13 cellular contexts compared by ENCODE assay signal in the genomic region with DNA sequence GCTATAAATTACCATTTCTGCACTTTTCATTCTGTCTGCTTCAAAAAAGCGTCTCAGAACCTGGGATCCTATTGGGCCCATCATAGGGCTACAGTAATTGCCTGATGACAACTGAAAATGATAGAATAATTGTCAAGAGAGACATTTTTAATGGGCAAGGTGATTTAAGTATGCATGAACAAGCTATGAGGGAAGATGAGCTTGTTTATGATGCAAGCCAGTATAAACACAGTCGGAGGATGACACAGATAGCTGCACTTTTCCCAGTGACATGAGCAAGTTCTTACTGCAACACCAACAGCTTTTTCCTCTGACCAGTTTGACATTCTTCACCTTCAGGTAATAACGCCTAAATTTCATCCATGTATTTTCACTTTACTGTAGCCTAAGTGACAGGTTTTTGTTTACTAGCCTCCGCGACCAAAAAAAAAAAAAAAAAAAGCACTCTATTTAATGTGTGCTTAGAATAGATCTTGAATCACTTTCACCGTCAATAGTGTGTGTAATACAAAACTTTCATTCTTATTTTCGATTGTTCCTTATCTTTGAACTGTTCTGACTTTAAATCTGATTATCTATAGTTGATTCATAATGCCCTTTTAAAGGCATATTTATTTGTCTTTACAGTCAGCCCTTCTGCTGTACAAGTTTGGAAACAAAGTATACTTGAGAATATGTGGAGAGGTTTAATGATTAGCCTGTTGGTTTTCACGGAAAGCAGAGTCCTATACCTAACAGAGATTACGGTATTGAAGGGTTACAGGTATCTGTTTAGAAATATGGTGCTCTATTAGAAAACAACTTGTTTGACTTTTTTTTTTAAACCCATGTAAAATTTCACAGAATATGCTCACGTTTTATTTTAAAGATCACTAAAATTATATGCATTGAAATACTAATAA. TPM values are rescaled to one million over a fixed set of nuclear protein-coding genes. Genes with fewer than 3 reads are reported as not detected.
DNase-seq lines count a peak whose midpoint lies in the region; ATAC-seq, FAIRE-seq and TF ChIP-seq lines count a peak whose summit lies in the region.
"Had no signal": no experiment of that assay in that cellular context is flagged by ENCODE, and none has a peak within 500 bp of the region (broad histone marks: within the 10 kb centered on the region; RNA-seq: fewer than 3 reads in every experiment).

No MANE protein-coding gene starts in this region.

- DNase-seq in heart left ventricle (no peak), Right ventricle myocardium superior (no peak), bronchial epithelial cell (ENCODE audit: low read depth) (peak; percentile 60), vagina (ENCODE audit: extremely low spot score in 2 of 2) (no peak), KG1 (lab: John Stamatoyannopoulos, UW) (no peak)
- no peak for DNase-seq in activated T-cell treated with anti-CD3 and anti-CD28 coated beads, Interleukin-2, amount 50 U/mL, for 4 hours
- DNase-seq: activated T-cell treated with anti-CD3 and anti-CD28 coated beads, Interleukin-2, amount 50 U/mL, for 24 hours; SHP77 treated with DMSO at 0.1 percent for 48 hours; stimulated activated CD4-positive, alpha-beta T cell treated with anti-CD3 and anti-CD28 coated beads, Interleukin-4, amount 100 ng/mL, for 24 hours had no signal

- H3K27ac ChIP-seq in heart left ventricle (peak overlapping the region in 1 of 12 donors; percentile 69), muscle layer of colon (ENCODE audit: low read depth, low read length) (peak overlapping the region; percentile 70), vagina (peak overlapping the region; percentile 57)

- H3K4me3 Mint-ChIP-seq in activated T-cell treated with anti-CD3 and anti-CD28 coated beads, Interleukin-2, amount 50 U/mL, for 4 hours = no peak overlapping the region
- H3K4me3 Mint-ChIP-seq: activated T-cell treated with anti-CD3 and anti-CD28 coated beads, Interleukin-2, amount 50 U/mL, for 24 hours had no signal

- H3K27me3 ChIP-seq in heart left ventricle (peaks cover 0 to 8% (median 0%) of the 10 kb centered on the region in 9 donors), bronchial epithelial cell (ENCODE audit: control insufficient read depth, insufficient read depth, low read length) (no peaks in the 10 kb centered on the region), muscle layer of colon (ENCODE audit: control insufficient read depth in 1 of 2, insufficient read depth in 2 of 2, low read length in 2 of 2) (no peaks in the 10 kb centered on the region), vagina (no peaks in the 10 kb centered on the region)

- H3K9me3 Mint-ChIP-seq in activated T-cell treated with anti-CD3 and anti-CD28 coated beads, Interleukin-2, amount 50 U/mL, for 4 hours = no peaks in the 10 kb centered on the region
- H3K9me3 Mint-ChIP-seq: activated T-cell treated with anti-CD3 and anti-CD28 coated beads, Interleukin-2, amount 50 U/mL, for 24 hours had no signal

- H3K4me1 Mint-ChIP-seq in activated T-cell treated with anti-CD3 and anti-CD28 coated beads, Interleukin-2, amount 50 U/mL, for 4 hours (ENCODE audit: low read depth) = no peaks in the 10 kb centered on the region

- WGBS in heart left ventricle, 4 donors = 67 to 73% (median 69%) methylated on average over 10 of the region's 10 CpGs

- TF ChIP-seq CTCF in heart left ventricle (IDR thresholded peaks at IDR 0.05) = no peak
- TF ChIP-seq CTCF in bronchial epithelial cell (IDR thresholded peaks at IDR 0.05; ENCODE audit: insufficient read depth, low read length, severe bottlenecking) = no peak
- no peak for TF ChIP-seq CTCF in vagina (IDR thresholded peaks at IDR 0.05)

- H3K9me3 ChIP-seq in heart left ventricle (no peaks in the 10 kb centered on the region), muscle layer of colon (ENCODE audit: low read length) (no peaks in the 10 kb centered on the region), vagina (no peaks in the 10 kb centered on the region)

- no peaks in the 10 kb centered on the region for H3K36me3 Mint-ChIP-seq in activated T-cell treated with anti-CD3 and anti-CD28 coated beads, Interleukin-2, amount 50 U/mL, for 4 hours (ENCODE audit: insufficient read depth)

- H3K4me3 ChIP-seq in heart left ventricle (peak overlapping the region in 7 of 12 donors; percentile 9 to 56 (median 40)), bronchial epithelial cell (ENCODE audit: low read depth, low read length) (no peak overlapping the region), muscle layer of colon (ENCODE audit: low read depth in 1 of 2, low read length in 2 of 2) (peak overlapping the region; percentile 28 to 66), vagina (peak overlapping the region in 1 of 2 donors; percentile 42)

- intact Hi-C loops in heart left ventricle (cut with DNase I) = loop anchor here in 2 of 10 donors (10.0 kb wide), 1 partner anchor 332 kb away; no protein-coding TSS in a partner anchor
- intact Hi-C loops in Right ventricle myocardium superior (cut with DNase I) = loop anchor here (10.0 kb wide), 1 partner anchor 332 kb away; no protein-coding TSS in a partner anchor
- intact Hi-C loops in vagina (cut with DNase I) = no loop called here

- H3K4me1 ChIP-seq in heart left ventricle (peaks cover 0 to 10% (median 0%) of the 10 kb centered on the region in 12 donors), muscle layer of colon (ENCODE audit: insufficient read depth, low read length) (peaks cover 5% of the 10 kb centered on the region), vagina (peaks cover 6% of the 10 kb centered on the region)

- no peak for TF ChIP-seq POLR2A in heart left ventricle (IDR thresholded peaks at IDR 0.05)
- TF ChIP-seq POLR2A in vagina (IDR thresholded peaks at IDR 0.05) = no peak

- H3K9ac ChIP-seq in muscle layer of colon (ENCODE audit: low read length) = peak overlapping the region; percentile 85

- no peaks in the 10 kb centered on the region for H3K36me3 ChIP-seq in heart left ventricle
- no peaks in the 10 kb centered on the region for H3K36me3 ChIP-seq in bronchial epithelial cell (ENCODE audit: control insufficient read depth, insufficient read depth, low read length)
- H3K36me3 ChIP-seq in muscle layer of colon (ENCODE audit: insufficient read depth, low read length) = no peaks in the 10 kb centered on the region
- no peaks in the 10 kb centered on the region for H3K36me3 ChIP-seq in vagina

- no peak for FAIRE-seq in bronchial epithelial cell (lab: Jason Lieb, UNC)
- FAIRE-seq: HTR-8/SVneo had no signal

- H3K27me3 Mint-ChIP-seq in activated T-cell treated with anti-CD3 and anti-CD28 coated beads, Interleukin-2, amount 50 U/mL, for 4 hours (ENCODE audit: low read depth) = no peaks in the 10 kb centered on the region
- H3K27me3 Mint-ChIP-seq: activated T-cell treated with anti-CD3 and anti-CD28 coated beads, Interleukin-2, amount 50 U/mL, for 24 hours had no signal

- ATAC-seq in heart left ventricle (no peak), Right ventricle myocardium superior (ENCODE audit: poor library complexity) (no peak), GM18511 (IDR thresholded peaks at IDR 0.05; ENCODE audit: unreplicated experiment) (no peak)
- ATAC-seq in activated T-cell treated with anti-CD3 and anti-CD28 coated beads, Interleukin-2, amount 50 U/mL, for 4 hours = no peak
- ATAC-seq: activated CD4-positive, CD25-positive, alpha-beta regulatory T cell treated with anti-CD3 and anti-CD28 coated beads, Interleukin-2, amount 50 U/mL, for 24 hours had no signal

RNA-seq across cellular contexts. Expression of gene FOXP2, which starts 1.7 kb away (rescaled TPM):
- total RNA-seq in heart left ventricle (1 to 10 TPM in 8 of 9 donors, under 1 TPM in 1; 0.84 to 3.7 (median 2.1) TPM), Right ventricle myocardium superior (2.3 TPM), bronchial epithelial cell (5.3 and 7.9 TPM in 2 replicates), vagina (29.7 TPM)
- under 1 TPM; 0.25 to 0.72 TPM for polyA plus RNA-seq in heart left ventricle
- total RNA-seq in activated T-cell treated with anti-CD3 and anti-CD28 coated beads, Interleukin-2, amount 50 U/mL, for 4 hours = not detected
